ENCODE assay signal across 10 cellular contexts in genomic region chr6:88641178-88641903, GRCh38.
DNase-seq lines count a peak whose midpoint lies in the region; ATAC-seq, FAIRE-seq and TF ChIP-seq lines count a peak whose summit lies in the region.
"Had no signal": no experiment of that assay in that cellular context is flagged by ENCODE, and none has a peak within 500 bp of the region (broad histone marks: within the 10 kb centered on the region; RNA-seq: fewer than 3 reads in every experiment).

No MANE protein-coding gene starts in this region.

- H3K9me3 ChIP-seq in left lung = no peaks in the 10 kb centered on the region

- TF ChIP-seq POLR2A in H54 (IDR thresholded peaks at IDR 0.05; ENCODE audit: low read depth, low read length) = no peak

- intact Hi-C loops in left lung (cut with DNase I) (no loop called here), posterior vena cava (cut with DNase I) (no loop called here)

- H3K27ac ChIP-seq in left lung = no peak overlapping the region
- H3K27ac ChIP-seq: VCaP had no signal

- no peak for TF ChIP-seq CTCF in left lung (IDR thresholded peaks at IDR 0.05)

- ATAC-seq in GM18520 (IDR thresholded peaks at IDR 0.05; ENCODE audit: unreplicated experiment) = peak; percentile 96
- peak; percentile 97 for ATAC-seq in GM21576 (IDR thresholded peaks at IDR 0.05; ENCODE audit: unreplicated experiment)
- ATAC-seq in HG03457 (IDR thresholded peaks at IDR 0.05; ENCODE audit: unreplicated experiment) = peak; percentile 96
- peak; percentile 32 for ATAC-seq in left lung

- FAIRE-seq in H54 (lab: Jason Lieb, UNC) = no peak

- DNase-seq in left lung (peak in 1 of 2 donors; percentile 21), COLO829 (ENCODE audit: low spot score) (no peak), posterior vena cava (ENCODE audit: low spot score) (no peak), DMS 273 (lab: John Stamatoyannopoulos, UW; ENCODE audit: unreplicated experiment) (no peak), H54 (ENCODE audit: insufficient read length, low spot score) (no peak)
- DNase-seq: mammary epithelial cell had no signal

- H3K27me3 ChIP-seq in left lung = no peaks in the 10 kb centered on the region

- H3K4me1 ChIP-seq in left lung = no peaks in the 10 kb centered on the region

- no peak overlapping the region for H3K4me3 ChIP-seq in left lung

- no peaks in the 10 kb centered on the region for H3K36me3 ChIP-seq in left lung

Comparison
In these comparisons a context has a peak if more than half of its experiments do, and no peak if none do; other contexts are left out.
1. ATAC-seq: peak in every context shown above with its lines; median percentile 97 in GM21576; 96 in GM18520; 96 in HG03457; 32 in left lung.